Comparison of ENCODE assay signal across 1 cellular context in genomic region chr6:139028658-139029469, GRCh38.
A peak's percentile ranks its signal among the peaks of the same experiment; 100 is the strongest.
TF ChIP-seq lines count a peak whose summit lies in the region.

TSS of gene ABRACL (plus strand) at chr6:139028745. CDS start at chr6:139034161, 5,416 bp downstream.

TF ChIP-seq in HepG2, 621 proteins besides CTCF, POLR2A, EP300 and RAD21 (continued from another document and continues in another):
- TF ChIP-seq PREB (CRISPR knock-in tag; IDR thresholded peaks at IDR 0.05) (no peak), ZNF747 (CRISPR knock-in tag; IDR thresholded peaks at IDR 0.05; ENCODE audit: borderline replicate concordance) (peak; percentile 66; the same call in 1 of the 2 replicates), HMGXB3 (CRISPR knock-in tag; IDR thresholded peaks at IDR 0.05; ENCODE audit: borderline replicate concordance) (no peak), IRX3 (CRISPR knock-in tag; IDR thresholded peaks at IDR 0.05; ENCODE audit: borderline replicate concordance, low read depth) (0 out of 2 replicates have a peak, but pooled peaks have one; percentile 3), NAIF1 (CRISPR knock-in tag; IDR thresholded peaks at IDR 0.05; ENCODE audit: borderline replicate concordance) (no peak), SIX4 (CRISPR knock-in tag; IDR thresholded peaks at IDR 0.05) (no peak), ZNF772 (CRISPR knock-in tag; IDR thresholded peaks at IDR 0.05) (peak; percentile 53; the same call in 1 of the 2 replicates), TFDP2 (CRISPR knock-in tag; IDR thresholded peaks at IDR 0.05) (no peak; the same call in 1 of the 2 replicates), KDM5B (CRISPR knock-in tag; IDR thresholded peaks at IDR 0.05; ENCODE audit: borderline replicate concordance) (peak; percentile 62; the same call in 1 of the 2 replicates), ZNF432 (CRISPR knock-in tag; IDR thresholded peaks at IDR 0.05; ENCODE audit: borderline replicate concordance) (peak; percentile 28; the same call in 1 of the 2 replicates), HNRNPLL (IDR thresholded peaks at IDR 0.05; ENCODE audit: low read depth, low read length, poor library complexity, severe bottlenecking) (peak; percentile 75), ZNF33A (CRISPR knock-in tag; IDR thresholded peaks at IDR 0.05; ENCODE audit: borderline replicate concordance) (no peak), MYC (CRISPR knock-in tag; IDR thresholded peaks at IDR 0.05; ENCODE audit: borderline replicate concordance) (0 out of 2 replicates have a peak, but pooled peaks have one; percentile 8), AHR (CRISPR knock-in tag; IDR thresholded peaks at IDR 0.05) (0 out of 2 replicates have a peak, but pooled peaks have one; percentile 15), MED8 (CRISPR knock-in tag; IDR thresholded peaks at IDR 0.05; ENCODE audit: insufficient replicate concordance) (peak; percentile 61), ZBTB43 (CRISPR knock-in tag; conservative IDR thresholded peaks at IDR 0.05) (no peak), ZMYM3 (CRISPR knock-in tag; IDR thresholded peaks at IDR 0.05) (no peak), THYN1 (CRISPR knock-in tag; IDR thresholded peaks at IDR 0.05; ENCODE audit: borderline replicate concordance, low read depth) (no peak), KDM2A (CRISPR knock-in tag; IDR thresholded peaks at IDR 0.05; ENCODE audit: borderline replicate concordance, low read depth) (peak; percentile 44; the same call in 1 of the 2 replicates), ZNF687 (CRISPR knock-in tag; IDR thresholded peaks at IDR 0.05) (peak; percentile 78), PHB2 (IDR thresholded peaks at IDR 0.05; ENCODE audit: partially characterized antibody) (no peak), KDM6A (CRISPR knock-in tag; IDR thresholded peaks at IDR 0.05; ENCODE audit: low read depth) (no peak), CHD4 (IDR thresholded peaks at IDR 0.05; ENCODE audit: borderline replicate concordance, low read length) (no peak), EED (CRISPR knock-in tag; IDR thresholded peaks at IDR 0.05) (peak; percentile 59), ZC3H4 (CRISPR knock-in tag; IDR thresholded peaks at IDR 0.05; ENCODE audit: borderline replicate concordance) (no peak), ZNF225 (CRISPR knock-in tag; IDR thresholded peaks at IDR 0.05) (0 out of 2 replicates have a peak, but pooled peaks have one; percentile 67), SP5 (CRISPR knock-in tag; IDR thresholded peaks at IDR 0.05; ENCODE audit: borderline replicate concordance, low read depth) (no peak), HNRNPK (IDR thresholded peaks at IDR 0.05; ENCODE audit: low read depth, low read length, poor library complexity, severe bottlenecking) (peak; percentile 11), POLR2AphosphoS5 (IDR thresholded peaks at IDR 0.05; ENCODE audit: low read depth, low read length) (no peak), PAX8 (CRISPR knock-in tag; IDR thresholded peaks at IDR 0.05; ENCODE audit: borderline replicate concordance) (peak; percentile 69; the same call in 1 of the 2 replicates), TBX2 (CRISPR knock-in tag; IDR thresholded peaks at IDR 0.05; ENCODE audit: borderline replicate concordance) (peak; percentile 34; the same call in 1 of the 2 replicates), ZNF615 (CRISPR knock-in tag; IDR thresholded peaks at IDR 0.05; ENCODE audit: borderline replicate concordance) (no peak), ZSCAN21 (CRISPR knock-in tag; IDR thresholded peaks at IDR 0.05; ENCODE audit: borderline replicate concordance) (peak; percentile 23; the same call in 1 of the 2 replicates), MTF2 (CRISPR knock-in tag; IDR thresholded peaks at IDR 0.05; ENCODE audit: borderline replicate concordance) (peak; percentile 99), MAX (IDR thresholded peaks at IDR 0.05) (peak; percentile 25; the same call in 1 of the 2 replicates), HMG20A (CRISPR knock-in tag; IDR thresholded peaks at IDR 0.05; ENCODE audit: borderline replicate concordance) (no peak), U2AF1 (optimal IDR thresholded peaks at IDR 0.05; ENCODE audit: low read depth, low read length) (peak; percentile 46), ZNF883 (CRISPR knock-in tag; IDR thresholded peaks at IDR 0.05; ENCODE audit: not compliant biosample characterization) (peak; percentile 84), ZNF280B (CRISPR knock-in tag; IDR thresholded peaks at IDR 0.05; ENCODE audit: borderline replicate concordance) (no peak; the same call in 1 of the 2 replicates), HMGA1 (CRISPR knock-in tag; conservative IDR thresholded peaks at IDR 0.05) (no peak), TGIF2 (CRISPR knock-in tag; IDR thresholded peaks at IDR 0.05) (peak; percentile 77; the same call in 1 of the 2 replicates), ZNF230 (CRISPR knock-in tag; IDR thresholded peaks at IDR 0.05) (peak; percentile 67; the same call in 1 of the 2 replicates), TEAD3 (CRISPR knock-in tag; optimal IDR thresholded peaks at IDR 0.05; ENCODE audit: borderline replicate concordance) (peak; percentile 16), HNF1B (CRISPR knock-in tag; IDR thresholded peaks at IDR 0.05) (no peak), MAZ (IDR thresholded peaks at IDR 0.05; ENCODE audit: borderline replicate concordance, low read depth, low read length) (no peak), MAZ (CRISPR knock-in tag; IDR thresholded peaks at IDR 0.05; ENCODE audit: low read depth) (peak; percentile 72), ZNF383 (CRISPR knock-in tag; IDR thresholded peaks at IDR 0.05; ENCODE audit: borderline replicate concordance) (no peak), ZNF451 (CRISPR knock-in tag; IDR thresholded peaks at IDR 0.05) (peak; percentile 20; the same call in 1 of the 2 replicates), ZNF782 (CRISPR knock-in tag; IDR thresholded peaks at IDR 0.05; ENCODE audit: borderline replicate concordance) (0 out of 2 replicates have a peak, but pooled peaks have one; percentile 57), PPARG (CRISPR knock-in tag; conservative IDR thresholded peaks at IDR 0.05) (0 out of 2 replicates have a peak, but pooled peaks have one; percentile 6)
